7 cellular contexts compared by ENCODE assay signal in genomic region chr1:113903496-113904291, GRCh38. TPM values are rescaled to one million over a fixed set of nuclear protein-coding genes. Genes with fewer than 3 reads are reported as not detected.
DNase-seq lines count a peak whose midpoint lies in the region; ATAC-seq, FAIRE-seq and TF ChIP-seq lines count a peak whose summit lies in the region.

No MANE protein-coding gene starts in this region.

- DNase-seq in GM12864 (ENCODE audit: low read depth) (no peak), NCI-H69 (lab: John Stamatoyannopoulos, UW) (peak; percentile 38), bronchial epithelial cell (ENCODE audit: low read depth) (no peak), aorta (no peak), SHP77 treated with DMSO at 0.1 percent for 48 hours (lab: John Stamatoyannopoulos, UW) (no peak)

- ATAC-seq in aorta (ENCODE audit: low FRiP score) (no peak), HG02610 (IDR thresholded peaks at IDR 0.05; ENCODE audit: unreplicated experiment) (no peak)

- peaks cover 4% of the 10 kb centered on the region for H3K36me3 ChIP-seq in bronchial epithelial cell (ENCODE audit: control insufficient read depth, insufficient read depth, low read length)
- peaks cover 24% of the 10 kb centered on the region for H3K36me3 ChIP-seq in muscle layer of colon (ENCODE audit: insufficient read depth, low read length)
- peaks cover 0 to 1% of the 10 kb centered on the region in 2 donors for H3K36me3 ChIP-seq in aorta (ENCODE audit: control insufficient read depth in 1 of 2, insufficient read depth in 2 of 2, low read length in 1 of 2)

- no peak for FAIRE-seq in bronchial epithelial cell (lab: Jason Lieb, UNC)

- H3K27me3 ChIP-seq in bronchial epithelial cell (ENCODE audit: control insufficient read depth, insufficient read depth, low read length): no peaks in the 10 kb centered on the region
- no peaks in the 10 kb centered on the region for H3K27me3 ChIP-seq in muscle layer of colon (ENCODE audit: control insufficient read depth in 1 of 2, insufficient read depth in 2 of 2, low read length in 2 of 2)
- H3K27me3 ChIP-seq in aorta (ENCODE audit: control insufficient read depth in 1 of 2, insufficient read depth in 2 of 2, low read length in 1 of 2): no peaks in the 10 kb centered on the region

- H3K9me3 ChIP-seq in muscle layer of colon (ENCODE audit: low read length) (no peaks in the 10 kb centered on the region), aorta (ENCODE audit: control insufficient read depth, low read length) (no peaks in the 10 kb centered on the region)

- no peak for TF ChIP-seq CTCF in GM12864 (IDR thresholded peaks at IDR 0.05; ENCODE audit: low read depth, low read length, missing control alignments)
- no peak for TF ChIP-seq CTCF in bronchial epithelial cell (IDR thresholded peaks at IDR 0.05; ENCODE audit: insufficient read depth, low read length, severe bottlenecking)

- H3K27ac ChIP-seq in muscle layer of colon (ENCODE audit: low read depth, low read length) (peak overlapping the region; percentile 94), aorta (ENCODE audit: low read depth in 1 of 2, low read length in 2 of 2) (peak overlapping the region; percentile 1 to 97)

- H3K4me3 ChIP-seq in GM12864 (ENCODE audit: low read depth, low read length) (peak overlapping the region; percentile 95), bronchial epithelial cell (ENCODE audit: low read depth, low read length) (peak overlapping the region; percentile 93), muscle layer of colon (ENCODE audit: low read depth in 1 of 2, low read length in 2 of 2) (peak overlapping the region; percentile 40 to 87), aorta (ENCODE audit: low read length in 2 of 2) (peak overlapping the region; percentile 44 to 76)

- WGBS in aorta, 2 donors: 15% methylated on average over 7 of the region's 7 CpGs

- intact Hi-C loops in aorta (cut with DNase I): loop anchor here in 1 of 2 donors (5.0 kb wide), 1 partner anchor 86 kb away; no protein-coding TSS in a partner anchor

- H3K4me1 ChIP-seq in muscle layer of colon (ENCODE audit: insufficient read depth, low read length) (peaks cover 15% of the 10 kb centered on the region), aorta (ENCODE audit: control insufficient read depth in 1 of 2, insufficient read depth in 2 of 2, low read length in 2 of 2) (peaks cover 0 to 4% of the 10 kb centered on the region in 2 donors)

- peak overlapping the region; percentile 79 for H3K9ac ChIP-seq in muscle layer of colon (ENCODE audit: low read length)

RNA-seq across cellular contexts. Expression of gene AP4B1, which starts 0.9 kb away (rescaled TPM):
- total RNA-seq in bronchial epithelial cell: 6.1 and 10.0 TPM in 2 replicates
- total RNA-seq in aorta: 10 to 100 TPM; 15.7 to 24.8 TPM
- 10 to 100 TPM in 1 of 2 donors, 1 to 10 TPM in 1; 8.5 to 35.4 TPM for polyA plus RNA-seq in aorta

RNA-seq across cellular contexts. Expression of gene DCLRE1B, which starts 1.4 kb away (rescaled TPM):
- 0.79 and 1.0 TPM in 2 replicates for total RNA-seq in bronchial epithelial cell
- total RNA-seq in aorta: 1 to 10 TPM; 4.2 to 6.3 TPM
- polyA plus RNA-seq in aorta: 1 to 10 TPM; 1.9 to 2.6 TPM

RNA-seq across cellular contexts. Expression of gene BCL2L15, which starts 16.3 kb away (rescaled TPM):
- total RNA-seq in bronchial epithelial cell (under 0.01 and 1.0 TPM in 2 replicates), aorta (1 to 10 TPM in 1 of 2 donors, under 1 TPM in 1; 0.36 to 2.2 TPM)
- polyA plus RNA-seq in aorta: 10 to 100 TPM in 1 of 2 donors, under 1 TPM in 1; 0.38 to 36.1 TPM

RNA-seq across cellular contexts. Expression of gene HIPK1, which starts 25.4 kb away (rescaled TPM):
- 18.7 and 24.2 TPM in 2 replicates for total RNA-seq in bronchial epithelial cell
- 10 to 100 TPM; 71.1 to 75.3 TPM for total RNA-seq in aorta
- polyA plus RNA-seq in aorta: 10 to 100 TPM; 14.9 to 19.7 TPM

RNA-seq across cellular contexts. Expression of gene PTPN22, which starts 32.2 kb away (rescaled TPM):
- under 0.01 and 0.26 TPM in 2 replicates for total RNA-seq in bronchial epithelial cell
- total RNA-seq in aorta: 1 to 10 TPM; 4.7 to 6.7 TPM
- under 1 TPM; 0.50 to 0.59 TPM for polyA plus RNA-seq in aorta
